8 cellular contexts compared by ENCODE assay signal in genomic region chr11:45900175-45900800, GRCh38. TPM values are rescaled to one million over a fixed set of nuclear protein-coding genes. Genes with fewer than 3 reads are reported as not detected.
DNase-seq lines count a peak whose midpoint lies in the region; TF ChIP-seq lines count a peak whose summit lies in the region.
"Not testable (repeated sequence)": the region's sequence is repeated elsewhere in the genome, so short reads cannot be mapped to it uniquely, and the experiment has no call there.

No MANE protein-coding gene starts in this region.

- H3K4me3 ChIP-seq in BJ (ENCODE audit: low read depth, low read length) (peak overlapping the region; percentile 66), H7 (ENCODE audit: insufficient read depth, low read depth, low read length) (peak overlapping the region; percentile 57), OCI-LY1 (ENCODE audit: low read depth, low read length, poor library complexity, severe bottlenecking) (peak overlapping the region; percentile 54), iPS-11a (ENCODE audit: low read depth, low read length) (peak overlapping the region; percentile 24), stomach smooth muscle (ENCODE audit: low read length in 2 of 2) (peak overlapping the region; percentile 57 to 80)

- peaks cover 30% of the 10 kb centered on the region for H3K27me3 Mint-ChIP-seq in activated T-helper 1 cell treated with anti-CD3 and anti-CD28 coated beads, Interleukin-12 subunit alpha, Interleukin-12 subunit beta, Interleukin-2, Interleukin-4 antibody, amounts not matched to agents 30 ng/mL and 10 ng/mL and 1 ng/mL, durations not matched to agents 14 hours and 24 hours and 36 hours (ENCODE audit: insufficient read depth)
- not testable (repeated sequence) for H3K27me3 Mint-ChIP-seq in nephron (ENCODE audit: low read depth)

- H3K9me2 ChIP-seq in OCI-LY1 (ENCODE audit: low read depth, low read length), result not testable (repeated sequence)

- not testable (repeated sequence) for H3K36me3 ChIP-seq in BJ (ENCODE audit: control insufficient read depth, insufficient read depth, low read length); H7 (replicated peaks; ENCODE audit: control insufficient read depth, insufficient read depth, low read length); OCI-LY1 (ENCODE audit: insufficient read depth, low read length)
- H3K36me3 ChIP-seq in stomach smooth muscle (ENCODE audit: control insufficient read depth in 2 of 2, insufficient read depth in 2 of 2, low read length in 2 of 2), result peaks cover 0 to 12% of the 10 kb centered on the region in 2 donors

- intact Hi-C loops in activated T-helper 1 cell treated with anti-CD3 and anti-CD28 coated beads, Interleukin-12 subunit alpha, Interleukin-12 subunit beta, Interleukin-2, Interleukin-4 antibody, amounts not matched to agents 30 ng/mL and 10 ng/mL and 1 ng/mL, durations not matched to agents 14 hours and 24 hours and 36 hours (cut with micrococcal nuclease), result not testable (repeated sequence)

- H3K36me3 Mint-ChIP-seq in activated T-helper 1 cell treated with anti-CD3 and anti-CD28 coated beads, Interleukin-12 subunit alpha, Interleukin-12 subunit beta, Interleukin-2, Interleukin-4 antibody, amounts not matched to agents 30 ng/mL and 10 ng/mL and 1 ng/mL, durations not matched to agents 14 hours and 24 hours and 36 hours (ENCODE audit: low read depth); nephron (ENCODE audit: low read depth): not testable (repeated sequence)

- not testable (repeated sequence) for H3F3A ChIP-seq in OCI-LY1 (ENCODE audit: insufficient read depth, low read length)

- H3K79me2 ChIP-seq in OCI-LY1 (ENCODE audit: insufficient read depth, low read length), result not testable (repeated sequence)

- POLR2A ChIA-PET in BJ (lab: Charles Lee), result not testable (repeated sequence)

- peaks cover 12% of the 10 kb centered on the region for H3K4me1 ChIP-seq in OCI-LY1 (ENCODE audit: insufficient read depth, low read length, severe bottlenecking)
- H3K4me1 ChIP-seq in stomach smooth muscle (ENCODE audit: control insufficient read depth, insufficient read depth, low read length), result peaks cover 21% of the 10 kb centered on the region

- not testable (repeated sequence) for H3K27ac Mint-ChIP-seq in activated T-helper 1 cell treated with anti-CD3 and anti-CD28 coated beads, Interleukin-12 subunit alpha, Interleukin-12 subunit beta, Interleukin-2, Interleukin-4 antibody, amounts not matched to agents 30 ng/mL and 10 ng/mL and 1 ng/mL, durations not matched to agents 14 hours and 24 hours and 36 hours
- H3K27ac Mint-ChIP-seq in nephron, result peak overlapping the region; percentile 45 to 61 (median 54)

- not testable (repeated sequence) for H3K9me3 Mint-ChIP-seq in activated T-helper 1 cell treated with anti-CD3 and anti-CD28 coated beads, Interleukin-12 subunit alpha, Interleukin-12 subunit beta, Interleukin-2, Interleukin-4 antibody, amounts not matched to agents 30 ng/mL and 10 ng/mL and 1 ng/mL, durations not matched to agents 14 hours and 24 hours and 36 hours; nephron

- not testable (repeated sequence) for H3K27ac ChIP-seq in OCI-LY1 (ENCODE audit: low read depth, low read length, poor library complexity, severe bottlenecking); stomach smooth muscle (ENCODE audit: low read length)

- H4K20me1 ChIP-seq in OCI-LY1 (ENCODE audit: insufficient read depth, low read length), result not testable (repeated sequence)

- H3K9ac ChIP-seq in OCI-LY1 (ENCODE audit: low read length), result not testable (repeated sequence)
- H3K9ac ChIP-seq in stomach smooth muscle (ENCODE audit: low read length in 2 of 2), result peak overlapping the region; percentile 50 to 69

- not testable (repeated sequence) for DNase-seq in BJ (ENCODE audit: low read depth); activated T-helper 1 cell treated with anti-CD3 and anti-CD28 coated beads, Interleukin-12 subunit alpha, Interleukin-12 subunit beta, Interleukin-2, Interleukin-4 antibody, amounts not matched to agents 30 ng/mL and 10 ng/mL and 1 ng/mL, durations not matched to agents 14 hours and 24 hours and 36 hours (ENCODE audit: low spot score)
- DNase-seq in H7, result peak; percentile 79
- peak; percentile 63 for DNase-seq in ecto neural progenitor cell (ENCODE audit: low spot score)

- H3K27me3 ChIP-seq in BJ (ENCODE audit: control insufficient read depth, insufficient read depth, low read length); H7 (ENCODE audit: control insufficient read depth, insufficient read depth, low read length); OCI-LY1 (ENCODE audit: insufficient read depth, low read length); stomach smooth muscle (ENCODE audit: control insufficient read depth in 1 of 2, insufficient read depth in 2 of 2, low read length in 2 of 2): not testable (repeated sequence)

- not testable (repeated sequence) for H2AFZ ChIP-seq in OCI-LY1 (ENCODE audit: low read length)

- peak overlapping the region; percentile 63 for H3K4me3 Mint-ChIP-seq in activated T-helper 1 cell treated with anti-CD3 and anti-CD28 coated beads, Interleukin-12 subunit alpha, Interleukin-12 subunit beta, Interleukin-2, Interleukin-4 antibody, amounts not matched to agents 30 ng/mL and 10 ng/mL and 1 ng/mL, durations not matched to agents 14 hours and 24 hours and 36 hours
- peak overlapping the region; percentile 85 to 91 (median 91) for H3K4me3 Mint-ChIP-seq in nephron

- peak overlapping the region; percentile 62 for H3K4me2 ChIP-seq in OCI-LY1 (ENCODE audit: low read length)

- H3K4me1 Mint-ChIP-seq in activated T-helper 1 cell treated with anti-CD3 and anti-CD28 coated beads, Interleukin-12 subunit alpha, Interleukin-12 subunit beta, Interleukin-2, Interleukin-4 antibody, amounts not matched to agents 30 ng/mL and 10 ng/mL and 1 ng/mL, durations not matched to agents 14 hours and 24 hours and 36 hours (ENCODE audit: low read depth), result not testable (repeated sequence)
- H3K4me1 Mint-ChIP-seq in nephron, result peaks cover 22% of the 10 kb centered on the region

- not testable (repeated sequence) for TF ChIP-seq CTCF in BJ (IDR thresholded peaks at IDR 0.05; ENCODE audit: insufficient read depth, low read depth, low read length); OCI-LY1 (IDR thresholded peaks at IDR 0.05; ENCODE audit: low read length); nephron (IDR thresholded peaks at IDR 0.05; ENCODE audit: unreplicated experiment in 3 of 3)

- CTCF ChIA-PET in BJ (lab: Yijun Ruan, JAX), result interaction anchor here (1.1 to 1.3 kb wide), 2 partner anchors 28 to 58 kb away, joined by 3 to 6 read pairs; no protein-coding TSS in a partner anchor

- H3K9me3 ChIP-seq in OCI-LY1 (ENCODE audit: low read length); stomach smooth muscle (ENCODE audit: control insufficient read depth in 2 of 2, low read length in 2 of 2): not testable (repeated sequence)

RNA-seq across cellular contexts. Expression of gene FREY1, which starts 6.8 kb away (rescaled TPM):
- polyA plus RNA-seq in BJ (2011; rRNA removed), result 0.22 and 0.33 TPM in 2 replicates
- polyA minus RNA-seq in BJ (2011; rRNA and poly(A)+ RNA removed), result 1.1 and 2.1 TPM in 2 replicates
- total RNA-seq in H7 (2014; rRNA removed; shearing (Covaris generic)), result 0.35 and 2.3 TPM in 2 replicates
- 0.59 and 1.9 TPM in 2 replicates for total RNA-seq in activated T-helper 1 cell treated with anti-CD3 and anti-CD28 coated beads, Interleukin-12 subunit alpha, Interleukin-12 subunit beta, Interleukin-2, Interleukin-4 antibody, amounts not matched to agents 30 ng/mL and 10 ng/mL and 1 ng/mL, durations not matched to agents 14 hours and 24 hours and 36 hours

RNA-seq across cellular contexts. Expression of gene MAPK8IP1, which starts 14.8 kb away (rescaled TPM):
- polyA plus RNA-seq in BJ (2011; rRNA removed), result 5.6 and 8.7 TPM in 2 replicates
- 7.8 and 11.2 TPM in 2 replicates for polyA minus RNA-seq in BJ (2011; rRNA and poly(A)+ RNA removed)
- total RNA-seq in H7 (2014; rRNA removed; shearing (Covaris generic)), result 10.4 and 15.3 TPM in 2 replicates
- 0.51 and 0.91 TPM in 2 replicates for total RNA-seq in activated T-helper 1 cell treated with anti-CD3 and anti-CD28 coated beads, Interleukin-12 subunit alpha, Interleukin-12 subunit beta, Interleukin-2, Interleukin-4 antibody, amounts not matched to agents 30 ng/mL and 10 ng/mL and 1 ng/mL, durations not matched to agents 14 hours and 24 hours and 36 hours

RNA-seq across cellular contexts. Expression of gene PEX16, which starts 17.4 kb away (rescaled TPM):
- polyA plus RNA-seq in BJ (2011; rRNA removed), result 24.7 and 37.4 TPM in 2 replicates
- 12.1 and 17.2 TPM in 2 replicates for polyA minus RNA-seq in BJ (2011; rRNA and poly(A)+ RNA removed)
- 39.9 and 43.7 TPM in 2 replicates for total RNA-seq in H7 (2014; rRNA removed; shearing (Covaris generic))
- total RNA-seq in activated T-helper 1 cell treated with anti-CD3 and anti-CD28 coated beads, Interleukin-12 subunit alpha, Interleukin-12 subunit beta, Interleukin-2, Interleukin-4 antibody, amounts not matched to agents 30 ng/mL and 10 ng/mL and 1 ng/mL, durations not matched to agents 14 hours and 24 hours and 36 hours, result 37.4 and 44.6 TPM in 2 replicates

RNA-seq across cellular contexts. Expression of gene LARGE2, which starts 22.2 kb away (rescaled TPM):
- polyA plus RNA-seq in BJ (2011; rRNA removed), result 0.05 TPM in 1 of 2 replicates, not detected in the other
- polyA minus RNA-seq in BJ (2011; rRNA and poly(A)+ RNA removed), result not detected in 2 replicates
- total RNA-seq in H7 (2014; rRNA removed; shearing (Covaris generic)), result 36.6 and 38.6 TPM in 2 replicates
- not detected in 2 replicates for total RNA-seq in activated T-helper 1 cell treated with anti-CD3 and anti-CD28 coated beads, Interleukin-12 subunit alpha, Interleukin-12 subunit beta, Interleukin-2, Interleukin-4 antibody, amounts not matched to agents 30 ng/mL and 10 ng/mL and 1 ng/mL, durations not matched to agents 14 hours and 24 hours and 36 hours

RNA-seq across cellular contexts. Expression of gene CRY2, which starts 53.0 kb away (rescaled TPM):
- 12.1 and 16.7 TPM in 2 replicates for polyA plus RNA-seq in BJ (2011; rRNA removed)
- polyA minus RNA-seq in BJ (2011; rRNA and poly(A)+ RNA removed), result 24.4 and 29.9 TPM in 2 replicates
- 16.0 and 24.1 TPM in 2 replicates for total RNA-seq in H7 (2014; rRNA removed; shearing (Covaris generic))
- total RNA-seq in activated T-helper 1 cell treated with anti-CD3 and anti-CD28 coated beads, Interleukin-12 subunit alpha, Interleukin-12 subunit beta, Interleukin-2, Interleukin-4 antibody, amounts not matched to agents 30 ng/mL and 10 ng/mL and 1 ng/mL, durations not matched to agents 14 hours and 24 hours and 36 hours, result 19.4 and 23.7 TPM in 2 replicates
